8 cellular contexts compared by ENCODE assay signal in the genomic region with DNA sequence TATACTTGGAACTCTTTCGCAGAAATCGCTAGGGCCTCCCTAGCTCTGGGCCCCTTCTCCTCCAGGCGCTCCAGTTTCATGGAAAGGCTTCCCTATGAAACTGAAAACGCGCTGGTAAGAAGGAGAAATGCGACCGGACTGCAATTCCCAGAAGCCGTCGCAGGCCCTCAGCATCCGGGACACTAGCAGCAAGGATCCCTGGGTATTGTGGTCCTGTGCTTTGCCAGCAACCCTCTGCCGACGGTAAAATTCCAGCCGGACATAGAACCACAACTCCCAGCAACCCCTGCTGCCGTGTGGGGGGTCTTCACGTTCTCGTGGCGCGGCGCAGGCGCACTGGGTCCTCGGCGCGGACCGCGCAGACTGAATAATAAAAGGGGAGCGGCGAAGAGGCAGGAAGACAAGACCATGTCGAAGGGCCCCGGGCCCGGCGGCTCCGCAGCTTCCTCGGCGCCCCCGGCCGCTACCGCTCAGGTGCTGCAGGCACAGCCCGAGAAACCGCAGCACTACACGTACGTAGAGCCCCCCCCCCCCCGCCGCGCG. TPM values are rescaled to one million over a fixed set of nuclear protein-coding genes. Genes with fewer than 3 reads are reported as not detected.
DNase-seq lines count a peak whose midpoint lies in the region; ATAC-seq and TF ChIP-seq lines count a peak whose summit lies in the region.

A gene with protein sequence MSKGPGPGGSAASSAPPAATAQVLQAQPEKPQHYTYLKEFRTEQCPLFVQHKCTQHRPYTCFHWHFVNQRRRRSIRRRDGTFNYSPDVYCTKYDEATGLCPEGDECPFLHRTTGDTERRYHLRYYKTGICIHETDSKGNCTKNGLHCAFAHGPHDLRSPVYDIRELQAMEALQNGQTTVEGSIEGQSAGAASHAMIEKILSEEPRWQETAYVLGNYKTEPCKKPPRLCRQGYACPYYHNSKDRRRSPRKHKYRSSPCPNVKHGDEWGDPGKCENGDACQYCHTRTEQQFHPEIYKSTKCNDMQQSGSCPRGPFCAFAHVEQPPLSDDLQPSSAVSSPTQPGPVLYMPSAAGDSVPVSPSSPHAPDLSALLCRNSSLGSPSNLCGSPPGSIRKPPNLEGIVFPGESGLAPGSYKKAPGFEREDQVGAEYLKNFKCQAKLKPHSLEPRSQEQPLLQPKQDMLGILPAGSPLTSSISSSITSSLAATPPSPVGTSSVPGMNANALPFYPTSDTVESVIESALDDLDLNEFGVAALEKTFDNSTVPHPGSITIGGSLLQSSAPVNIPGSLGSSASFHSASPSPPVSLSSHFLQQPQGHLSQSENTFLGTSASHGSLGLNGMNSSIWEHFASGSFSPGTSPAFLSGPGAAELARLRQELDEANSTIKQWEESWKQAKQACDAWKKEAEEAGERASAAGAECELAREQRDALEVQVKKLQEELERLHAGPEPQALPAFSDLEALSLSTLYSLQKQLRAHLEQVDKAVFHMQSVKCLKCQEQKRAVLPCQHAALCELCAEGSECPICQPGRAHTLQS (plus strand): TSS at position 334 of the 543 bp plus-strand sequence. CDS start 75 bp downstream, at position 409.

- H3K9ac ChIP-seq in adipocyte (ENCODE audit: low read length), result peak within 1 kb of the TSS; percentile 94

- H3K4me3 ChIP-seq in GM12864 (ENCODE audit: low read depth, low read length) (peak within 1 kb of the TSS; percentile 78), adipocyte (ENCODE audit: low read length) (peak within 1 kb of the TSS; percentile 85), ovary (peak within 1 kb of the TSS; percentile 87), thoracic aorta (peak within 1 kb of the TSS; percentile 77)

- DNase-seq in GM12864 (ENCODE audit: low read depth) (peak; percentile 99), NCI-H146 treated with DMSO at 0.1 percent for 48 hours (lab: John Stamatoyannopoulos, UW; ENCODE audit: unreplicated experiment) (peak; percentile 97), T-helper 1 cell (peak; percentile 90 to 99 (median 94)), adipocyte (ENCODE audit: low read depth) (peak; percentile 99), Right ventricle myocardium superior (peak; percentile 97), ovary (peak; percentile 97 to 98 (median 97)), thoracic aorta (ENCODE audit: low spot score) (peak; percentile 93)

- no peak for TF ChIP-seq EP300 in ovary (IDR thresholded peaks at IDR 0.05)

- no peaks in the 10 kb centered on the region for H3K9me3 ChIP-seq in adipocyte (ENCODE audit: control insufficient read depth, low read length)
- H3K9me3 ChIP-seq in ovary, result no peaks in the 10 kb centered on the region
- no peaks in the 10 kb centered on the region for H3K9me3 ChIP-seq in thoracic aorta

- peak; percentile 83 for TF ChIP-seq POLR2A in ovary (IDR thresholded peaks at IDR 0.05)

- ATAC-seq in HG02884 (IDR thresholded peaks at IDR 0.05; ENCODE audit: unreplicated experiment), result peak; percentile 48
- ATAC-seq in Right ventricle myocardium superior (ENCODE audit: poor library complexity), result peak; percentile 93
- peak; percentile 80 for ATAC-seq in thoracic aorta (ENCODE audit: insufficient number of reproducible peaks, low FRiP score, low read depth)

- no peaks in the 10 kb centered on the region for H3K36me3 ChIP-seq in adipocyte (ENCODE audit: control insufficient read depth, insufficient read depth, low read length, severe bottlenecking)
- no peaks in the 10 kb centered on the region for H3K36me3 ChIP-seq in ovary
- H3K36me3 ChIP-seq in thoracic aorta, result no peaks in the 10 kb centered on the region

- H3K27me3 ChIP-seq in adipocyte (replicated peaks; ENCODE audit: control insufficient read depth, insufficient read depth, low read length) (no peaks in the 10 kb centered on the region), ovary (no peaks in the 10 kb centered on the region), thoracic aorta (replicated peaks; ENCODE audit: insufficient read depth) (no peaks in the 10 kb centered on the region)

- intact Hi-C loops in Right ventricle myocardium superior (cut with DNase I) (loop anchor here (5.0 kb wide), 1 partner anchor 193 kb away; a partner anchor contains a TSS), ovary (cut with DNase I) (no loop called here)

- TF ChIP-seq CTCF in GM12864 (IDR thresholded peaks at IDR 0.05; ENCODE audit: low read depth, low read length, missing control alignments) (no peak), ovary (IDR thresholded peaks at IDR 0.05) (no peak), thoracic aorta (IDR thresholded peaks at IDR 0.05) (no peak)

- H3K27ac ChIP-seq in ovary (peak within 1 kb of the TSS; percentile 100), thoracic aorta (peak within 1 kb of the TSS; percentile 94 to 97)

- peaks cover 38% of the 10 kb centered on the region for H3K4me1 ChIP-seq in adipocyte (ENCODE audit: control insufficient read depth, insufficient read depth, low read length)
- peaks cover 14% of the 10 kb centered on the region for H3K4me1 ChIP-seq in ovary (ENCODE audit: insufficient read depth)
- H3K4me1 ChIP-seq in thoracic aorta (ENCODE audit: control insufficient read depth in 1 of 2, low read depth in 2 of 2), result peaks cover 7 to 51% of the 10 kb centered on the region in 2 donors

- WGBS in ovary, 3 donors, result 0% methylated on average over 38 to 45 of the region's 45 CpGs

RNA-seq across cellular contexts. Expression of the gene that starts here (rescaled TPM):
- total RNA-seq in Right ventricle myocardium superior (14.3 TPM), ovary (10 to 100 TPM; 27.5 to 58.1 (median 40.8) TPM), thoracic aorta (10 to 100 TPM; 31.0 to 51.7 TPM)
- polyA plus RNA-seq in ovary, result 10 to 100 TPM; 12.7 to 34.9 TPM

Comparison
In these comparisons a context has a peak if more than half of its experiments do, and no peak if none do; other contexts are left out.
1. Peak in every context shown above with its lines: DNase-seq, ATAC-seq, H3K4me3 ChIP-seq and H3K27ac ChIP-seq.